Comparison of ENCODE assay signal across 9 cellular contexts in the genomic region with DNA sequence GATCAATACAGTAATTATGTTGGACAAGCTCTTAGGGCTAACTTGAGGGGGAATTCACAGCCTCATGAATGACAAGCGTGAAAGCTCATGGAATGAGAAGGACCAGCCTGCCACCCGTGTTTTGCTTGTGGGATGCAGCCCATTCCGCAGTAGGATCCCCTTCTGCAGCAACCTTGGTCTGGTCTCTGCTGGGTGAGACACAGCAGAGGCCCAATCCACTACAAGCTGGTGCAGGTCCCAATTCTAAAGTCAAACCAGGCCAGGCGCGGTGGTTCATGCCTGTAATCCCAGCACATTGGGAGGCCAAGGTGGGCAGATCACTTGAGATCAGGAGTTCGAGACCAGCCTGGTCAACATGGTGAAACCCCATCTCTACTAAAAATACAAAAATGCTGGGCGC. TPM values are rescaled to one million over a fixed set of nuclear protein-coding genes. Genes with fewer than 3 reads are reported as not detected.
DNase-seq lines count a peak whose midpoint lies in the region; ATAC-seq and TF ChIP-seq lines count a peak whose summit lies in the region.
"Not testable (repeated sequence)": the region's sequence is repeated elsewhere in the genome, so short reads cannot be mapped to it uniquely, and the experiment has no call there.
"Had no signal": no experiment of that assay in that cellular context is flagged by ENCODE, and none has a peak within 500 bp of the region (broad histone marks: within the 10 kb centered on the region; RNA-seq: fewer than 3 reads in every experiment).

No MANE protein-coding gene starts in this region.

- H3K79me1 ChIP-seq in H9 (ENCODE audit: insufficient read depth, low read depth, low read length, poor library complexity, severe bottlenecking): not testable (repeated sequence)

- not testable (repeated sequence) for H4K5ac ChIP-seq in H9 (ENCODE audit: insufficient read length, low read depth, low read length)

- intact Hi-C loops in heart right ventricle (cut with DNase I); prostate gland (cut with DNase I); thyroid gland (cut with DNase I): not testable (repeated sequence)

- H2AK5ac ChIP-seq in H9 (ENCODE audit: insufficient read length, low read length): not testable (repeated sequence)

- H3K36me3 ChIP-seq in adipocyte (ENCODE audit: control insufficient read depth, insufficient read depth, low read length, severe bottlenecking) (peaks cover 12% of the 10 kb centered on the region), heart right ventricle (peaks cover 0 to 25% (median 6%) of the 10 kb centered on the region in 9 donors)
- not testable (repeated sequence) for H3K36me3 ChIP-seq in prostate gland, thyroid gland

- peaks cover 0 to 12% (median 7%) of the 10 kb centered on the region in 3 experiments; a peak in 3 of 7 replicates for H3K36me3 Mint-ChIP-seq in H9 (ENCODE audit: insufficient read depth in 1 of 3, low read depth in 3 of 3)
- H3K36me3 Mint-ChIP-seq in mesothelial cell of epicardium: not testable (repeated sequence)

- H2BK5ac ChIP-seq in H9 (ENCODE audit: insufficient read length, low read length): not testable (repeated sequence)

- H3K27ac Mint-ChIP-seq in H9 (peak overlapping the region in 1 of 3 experiments; percentile 51; a peak in 1 of 7 replicates), mesothelial cell of epicardium (peak overlapping the region; percentile 81)

- peaks cover 33 to 37% of the 10 kb centered on the region in 2 experiments for H3K4me1 Mint-ChIP-seq in H9
- peaks cover 51% of the 10 kb centered on the region for H3K4me1 Mint-ChIP-seq in mesothelial cell of epicardium

- H3K9ac ChIP-seq in H9 (ENCODE audit: extremely low read depth, insufficient read length, low read length): not testable (repeated sequence)
- peak overlapping the region; percentile 27 for H3K9ac ChIP-seq in adipocyte (ENCODE audit: low read length)

- H4K20me1 ChIP-seq in H9 (ENCODE audit: control insufficient read depth, insufficient read depth, insufficient read length): not testable (repeated sequence)

- H2BK15ac ChIP-seq in H9 (ENCODE audit: low read depth, low read length): not testable (repeated sequence)

- H3K56ac ChIP-seq in H9 (ENCODE audit: insufficient read length, low read depth, low read length): not testable (repeated sequence)

- H3T11ph ChIP-seq in H9 (ENCODE audit: low read length): not testable (repeated sequence)

- TF ChIP-seq POLR2A in prostate gland (IDR thresholded peaks at IDR 0.05); thyroid gland (IDR thresholded peaks at IDR 0.05): not testable (repeated sequence)

- H4K91ac ChIP-seq in H9 (ENCODE audit: insufficient read length, low read depth, low read length): not testable (repeated sequence)

- not testable (repeated sequence) for H4K8ac ChIP-seq in H9 (replicated peaks; ENCODE audit: insufficient read length, low read depth, low read length)

- H3K4ac ChIP-seq in H9 (ENCODE audit: low read depth, low read length): not testable (repeated sequence)

- TF ChIP-seq CTCF in H9 (conservative IDR thresholded peaks at IDR 0.05); coronary artery (IDR thresholded peaks at IDR 0.05); heart right ventricle (IDR thresholded peaks at IDR 0.05); mesothelial cell of epicardium (IDR thresholded peaks at IDR 0.05; ENCODE audit: unreplicated experiment); prostate gland (IDR thresholded peaks at IDR 0.05); thyroid gland (IDR thresholded peaks at IDR 0.05): not testable (repeated sequence)

- not testable (repeated sequence) for H3K4me1 ChIP-seq in H9 (ENCODE audit: insufficient read depth, low read length)
- H3K4me1 ChIP-seq in adipocyte (ENCODE audit: control insufficient read depth, insufficient read depth, low read length): peaks cover 28% of the 10 kb centered on the region
- H3K4me1 ChIP-seq in heart right ventricle: peaks cover 15 to 46% (median 40%) of the 10 kb centered on the region in 9 donors
- peaks cover 21% of the 10 kb centered on the region for H3K4me1 ChIP-seq in prostate gland (replicated peaks)
- peaks cover 77 to 79% of the 10 kb centered on the region in 2 donors for H3K4me1 ChIP-seq in thyroid gland

- not testable (repeated sequence) for H3K23me2 ChIP-seq in H9 (ENCODE audit: insufficient read length, low read depth, low read length, poor library complexity, severe bottlenecking)

- not testable (repeated sequence) for H3K4me2 ChIP-seq in H9 (ENCODE audit: insufficient read depth, insufficient read length, low read length)

- H3K27me3 Mint-ChIP-seq in H9 (ENCODE audit: low read depth): not testable (repeated sequence)
- H3K27me3 Mint-ChIP-seq in mesothelial cell of epicardium (ENCODE audit: low read depth): peaks cover 17% of the 10 kb centered on the region

- not testable (repeated sequence) for H3K27ac ChIP-seq in H9 (ENCODE audit: insufficient read length, low read depth, low read length)
- peak overlapping the region; percentile 3 to 28 for H3K27ac ChIP-seq in coronary artery
- H3K27ac ChIP-seq in heart right ventricle: peak overlapping the region in 7 of 10 donors; percentile 7 to 53 (median 25)
- H3K27ac ChIP-seq in prostate gland: peak overlapping the region; percentile 47 to 55
- peak overlapping the region; percentile 74 to 93 (median 80) for H3K27ac ChIP-seq in thyroid gland

- ATAC-seq in heart right ventricle: not testable (repeated sequence)

- not testable (repeated sequence) for H3K4me3 ChIP-seq in adipocyte (ENCODE audit: low read length); coronary artery; heart right ventricle; prostate gland; thyroid gland (replicated peaks in 1 of 3)

- WGBS in H9 (ENCODE audit: extremely low coverage, insufficient read length, low lambda C conversion rate): no CpG with 5 or more reads among the region's 7 CpGs
- WGBS in heart right ventricle, 2 donors: 85 to 91% methylated on average over 7 of the region's 7 CpGs
- 85% methylated on average over 7 of the region's 7 CpGs for WGBS in prostate gland
- WGBS in thyroid gland, 2 donors: 80 to 86% methylated on average over 7 of the region's 7 CpGs

- H2BK12ac ChIP-seq in H9 (ENCODE audit: insufficient read length, low read depth, low read length): not testable (repeated sequence)

- H3K23ac ChIP-seq in H9 (ENCODE audit: insufficient read length, low read depth, low read length): not testable (repeated sequence)

- H3K79me2 ChIP-seq in H9 (ENCODE audit: insufficient read depth, low read length): not testable (repeated sequence)

- H3K27me3 ChIP-seq in H9 (ENCODE audit: insufficient read depth, low read length); adipocyte (replicated peaks; ENCODE audit: control insufficient read depth, insufficient read depth, low read length); prostate gland (replicated peaks; ENCODE audit: insufficient read depth); thyroid gland: not testable (repeated sequence)
- H3K27me3 ChIP-seq in heart right ventricle: peaks cover under 1 to 29% (median 11%) of the 10 kb centered on the region in 7 donors

- H2BK120ac ChIP-seq in H9 (ENCODE audit: low read depth, low read length, poor library complexity, severe bottlenecking): not testable (repeated sequence)

- DNase-seq in AG08396 (ENCODE audit: low spot score) (peak; percentile 10), H9 (peak; percentile 20)
- not testable (repeated sequence) for DNase-seq in adipocyte (ENCODE audit: low read depth); coronary artery (ENCODE audit: low spot score); heart right ventricle; mesothelial cell of epicardium (ENCODE audit: low spot score in 2 of 2, unreplicated experiment in 2 of 2); prostate gland (ENCODE audit: low spot score); thyroid gland

- not testable (repeated sequence) for H3K14ac ChIP-seq in H9 (ENCODE audit: insufficient read depth, low read length)

- not testable (repeated sequence) for H2BK20ac ChIP-seq in H9 (ENCODE audit: low read depth, low read length, poor library complexity, severe bottlenecking)

- not testable (repeated sequence) for H3K9me3 ChIP-seq in H9 (ENCODE audit: control insufficient read depth, low read depth, low read length); adipocyte (ENCODE audit: control insufficient read depth, low read length); heart right ventricle; prostate gland; thyroid gland

- not testable (repeated sequence) for H3K18ac ChIP-seq in H9 (ENCODE audit: insufficient read length, low read depth, low read length)

- not testable (repeated sequence) for H2AFZ ChIP-seq in H9 (ENCODE audit: low read length)

- H3K4me3 Mint-ChIP-seq in H9, mesothelial cell of epicardium: not testable (repeated sequence)

- H3K9me3 Mint-ChIP-seq in H9, mesothelial cell of epicardium: not testable (repeated sequence)

RNA-seq across cellular contexts. Expression of gene RAP1GAP, which starts 4.7 kb away (rescaled TPM):
- total RNA-seq in H9 (2021) (6.4 and 7.9 TPM in 2 replicates), heart right ventricle (1 to 10 TPM; 2.3 to 5.6 (median 4.0) TPM), mesothelial cell of epicardium (7.1 to 10.2 TPM (median 8.0 TPM) in 3 replicates), prostate gland (10 to 100 TPM; 22.9 to 36.1 TPM), thyroid gland (100 to 1,000 TPM; 256 to 588 (median 506) TPM)
- 1 to 10 TPM in 1 of 2 donors, under 1 TPM in 1; 0.42 to 5.9 TPM for polyA plus RNA-seq in heart right ventricle
- polyA plus RNA-seq: CD14-positive monocyte had no signal

Comparison
In these comparisons a context has a peak if more than half of its experiments do, and no peak if none do; other contexts are left out.
1. RNA of gene RAP1GAP, which starts 4.7 kb away (total RNA-seq): 256 to 588 TPM in thyroid gland; 22.9 to 36.1 TPM in prostate gland, 7.1 to 10.2 TPM in mesothelial cell of epicardium, 6.4 to 7.9 TPM in H9 and 2.3 to 5.6 TPM in heart right ventricle; every median in the first group is over 4 times any median in the second.